Comparison of ENCODE assay signal across 22 cellular contexts in genomic region chr12:130804216-130804615, GRCh38.
"Had no signal": no experiment of that assay in that cellular context is flagged by ENCODE, and none has a peak within 500 bp of the region (broad histone marks: within the 10 kb centered on the region; RNA-seq: fewer than 3 reads in every experiment).

No MANE protein-coding gene starts in this region.

- H3K4me3 ChIP-seq: ascending aorta, left ventricle myocardium inferior, pancreas, psoas muscle, right atrium auricular region, thoracic aorta, upper lobe of left lung had no signal

- H3K27ac ChIP-seq: ascending aorta, left ventricle myocardium inferior, pancreas, psoas muscle, right atrium auricular region, thoracic aorta, upper lobe of left lung, WERI-Rb-1 had no signal

- H3K9me3 ChIP-seq: ascending aorta, left ventricle myocardium inferior, pancreas, psoas muscle, right atrium auricular region, thoracic aorta, upper lobe of left lung had no signal

- H3K4me1 ChIP-seq: ascending aorta, left ventricle myocardium inferior, pancreas, psoas muscle, right atrium auricular region, upper lobe of left lung had no signal

- H3K27me3 ChIP-seq: ascending aorta, pancreas, right atrium auricular region, upper lobe of left lung had no signal

- ATAC-seq: activated CD8-positive, alpha-beta T cell treated with anti-CD3 and anti-CD28 coated beads, Interleukin-2, amount 10 ng/mL, durations not matched to agents 7 days and 5 days; activated naive CD4-positive, alpha-beta T cell treated with anti-CD3 and anti-CD28 coated beads, Interleukin-2, amount 50 U/mL, for 72 hours; natural killer cell treated with Interleukin-12 subunit alpha and Interleukin-12 subunit beta and Interleukin-15 and Interleukin-18, amount 100 ng/mL, for 72 hours; pancreas; psoas muscle had no signal

- DNase-seq: activated CD4-positive, alpha-beta T cell treated with anti-CD3 and anti-CD28 coated beads for 1 hour; activated CD4-positive, alpha-beta T cell treated with anti-CD3 and anti-CD28 coated beads, Interleukin-2, amount 50 U/mL, for 1 hour; activated CD8-positive, alpha-beta T cell treated with anti-CD3 and anti-CD28 coated beads, Interleukin-2, amount 10 ng/mL, durations not matched to agents 7 days and 5 days; activated gamma-delta T cell treated with Interleukin-2 at 50 U/mL for 16 hours; cerebellar nuclear complex; effector CD4-positive, alpha-beta T cell; erythroblast; hippocampal formation; kidney glomerular epithelial cell; left ventricle myocardium inferior; midbrain; pancreas; psoas muscle; stimulated activated CD4-positive, alpha-beta T cell treated with anti-CD3 and anti-CD28 coated beads, Interleukin-4, amount 100 ng/mL, for 24 hours; stimulated activated naive CD4-positive, alpha-beta T cell treated with Interleukin-2 at 50 U/mL for 16 hours; upper lobe of left lung; WERI-Rb-1 had no signal
